In genomic region chr19:34575206-34575605, GRCh38 we compare ENCODE assay signal across 1 cellular context.
TF ChIP-seq lines count a peak whose summit lies in the region.

No MANE protein-coding gene starts in this region.

TF ChIP-seq in H1, 55 proteins besides CTCF, POLR2A, EP300 and RAD21 (continued from another document):
- TF ChIP-seq ATF2 (IDR thresholded peaks at IDR 0.05; ENCODE audit: low read length) (no peak), GTF2F1 (IDR thresholded peaks at IDR 0.05; ENCODE audit: borderline replicate concordance, low read depth, low read length) (no peak)
- TF ChIP-seq, protein P1, sequence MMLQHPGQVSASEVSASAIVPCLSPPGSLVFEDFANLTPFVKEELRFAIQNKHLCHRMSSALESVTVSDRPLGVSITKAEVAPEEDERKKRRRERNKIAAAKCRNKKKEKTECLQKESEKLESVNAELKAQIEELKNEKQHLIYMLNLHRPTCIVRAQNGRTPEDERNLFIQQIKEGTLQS (IDR thresholded peaks at IDR 0.05; ENCODE audit: insufficient read depth, low read depth, low read length), result no peak
